Comparison of ENCODE assay signal across 2 cellular contexts in genomic region chr13:41268764-41269163, GRCh38.
TF ChIP-seq lines count a peak whose summit lies in the region.

No MANE protein-coding gene starts in this region.

TF ChIP-seq in A549, 52 proteins besides CTCF, POLR2A, EP300 and RAD21:
- TF ChIP-seq ZFP36 (IDR thresholded peaks at IDR 0.05; ENCODE audit: borderline replicate concordance, partially characterized antibody), result peak; percentile 95
- TF ChIP-seq EHMT2 (IDR thresholded peaks at IDR 0.05; ENCODE audit: low read depth), result no peak
- TF ChIP-seq HOXB5 (CRISPR knock-in tag; IDR thresholded peaks at IDR 0.05), result no peak
- no peak for TF ChIP-seq NFE2L2 (conservative IDR thresholded peaks at IDR 0.05; ENCODE audit: low read length)
- TF ChIP-seq ATOH8 (CRISPR knock-in tag; IDR thresholded peaks at IDR 0.05; ENCODE audit: low read depth), result no peak
- TF ChIP-seq SREBF2 (IDR thresholded peaks at IDR 0.05), result no peak
- no peak for TF ChIP-seq HEYL (CRISPR knock-in tag; IDR thresholded peaks at IDR 0.05)
- no peak for TF ChIP-seq ZNF302 (CRISPR knock-in tag; IDR thresholded peaks at IDR 0.05)

TF ChIP-seq in endothelial cell of umbilical vein, 7 proteins besides CTCF, POLR2A, EP300 and RAD21:
- no peak for TF ChIP-seq MAX (IDR thresholded peaks at IDR 0.05; ENCODE audit: insufficient read depth, insufficient read length)
- TF ChIP-seq JUN (IDR thresholded peaks at IDR 0.05; ENCODE audit: borderline replicate concordance, insufficient read depth, insufficient read length, low read depth), result no peak
- TF ChIP-seq FOS (IDR thresholded peaks at IDR 0.05; ENCODE audit: borderline replicate concordance, insufficient read depth, low read length), result no peak
TF ChIP-seq in endothelial cell of umbilical vein: peak in this region for 0.
